9 cellular contexts compared by ENCODE assay signal in the genomic region with DNA sequence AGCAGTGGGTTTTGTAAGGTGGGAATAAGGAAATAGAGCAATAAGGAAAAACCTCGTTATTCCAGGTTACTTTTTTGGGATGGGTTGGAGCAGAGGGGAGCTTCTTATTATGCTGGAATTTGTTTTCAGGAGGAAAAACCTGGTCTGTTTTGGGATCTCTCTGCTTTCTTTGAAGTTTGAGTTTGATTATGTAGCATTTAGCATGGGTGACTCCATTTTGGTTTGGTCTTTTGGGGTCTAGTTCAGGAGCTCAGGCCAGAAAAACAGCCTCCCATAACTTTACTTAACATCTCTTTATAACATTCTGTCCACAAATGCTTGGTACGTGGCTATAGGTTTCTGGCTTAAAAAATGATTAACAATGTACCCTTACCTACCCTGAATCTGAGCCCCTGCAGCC. TPM values are rescaled to one million over a fixed set of nuclear protein-coding genes. Genes with fewer than 3 reads are reported as not detected.
"Had no signal": no experiment of that assay in that cellular context is flagged by ENCODE, and none has a peak within 500 bp of the region (broad histone marks: within the 10 kb centered on the region; RNA-seq: fewer than 3 reads in every experiment).

No MANE protein-coding gene starts in this region.

- H3K27me3 Mint-ChIP-seq: IgD-negative memory B cell had no signal

- H3K9me3 Mint-ChIP-seq: IgD-negative memory B cell had no signal

- DNase-seq: IMR-90, KBM-7, KG1 had no signal

- H3K27ac Mint-ChIP-seq: IgD-negative memory B cell had no signal

- H3K36me3 Mint-ChIP-seq: IgD-negative memory B cell had no signal

- ATAC-seq: HepG2 had no signal

- FAIRE-seq: HepG2, HTR-8/SVneo had no signal

- H3K4me3 Mint-ChIP-seq: IgD-negative memory B cell had no signal

- H3K27ac ChIP-seq: HL-60 had no signal

RNA-seq across cellular contexts. Expression of gene ZG16, which starts 8.5 kb away (rescaled TPM):
- total RNA-seq: HT-29, HT1080, IMR-90 had no signal
- polyA plus RNA-seq: IgD-negative memory B cell, IMR-90 had no signal

RNA-seq across cellular contexts. Expression of gene C16orf54, which starts 23.7 kb away (rescaled TPM):
- total RNA-seq: HepG2, IMR-90 had no signal
- polyA plus RNA-seq: HepG2, IMR-90 had no signal

RNA-seq across cellular contexts. Expression of gene PRRT2, which starts 42.5 kb away (rescaled TPM):
- total RNA-seq: HT-29 had no signal
- polyA plus RNA-seq: IgD-negative memory B cell had no signal
